In the genomic region with DNA sequence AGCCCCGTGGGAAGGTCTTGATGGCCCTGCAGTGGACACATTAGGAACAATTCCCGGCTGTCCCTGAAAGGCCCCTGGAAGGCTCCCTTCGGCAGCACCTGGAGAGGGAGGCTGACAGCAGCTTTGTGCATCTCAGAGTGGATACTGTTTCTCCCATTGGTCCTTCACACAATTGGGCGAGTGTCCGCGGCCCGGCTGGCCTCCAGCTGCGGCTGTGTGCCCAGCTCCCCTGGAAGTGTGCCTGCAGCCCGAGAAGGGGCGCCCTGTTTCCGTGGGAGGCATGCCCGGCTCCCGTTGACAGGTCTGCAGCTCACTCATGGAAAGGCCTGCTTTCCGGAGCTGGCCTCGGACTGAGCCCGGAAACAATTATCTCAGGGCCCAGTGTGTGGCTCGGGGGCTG, we compare ENCODE assay signal across 24 cellular contexts.
DNase-seq lines count a peak whose midpoint lies in the region; ATAC-seq and TF ChIP-seq lines count a peak whose summit lies in the region.
"Had no signal": no experiment of that assay in that cellular context is flagged by ENCODE, and none has a peak within 500 bp of the region (broad histone marks: within the 10 kb centered on the region; RNA-seq: fewer than 3 reads in every experiment).

No MANE protein-coding gene starts in this region.

- H3K27ac ChIP-seq in osteoblast (ENCODE audit: low read depth, low read length), result no peak overlapping the region
- H3K27ac ChIP-seq: cardiac muscle cell, parathyroid adenoma, vagina, WERI-Rb-1 had no signal

- H3K9me3 ChIP-seq in osteoblast (ENCODE audit: low read depth, low read length), result no peaks in the 10 kb centered on the region
- H3K9me3 ChIP-seq: vagina had no signal

- H3K4me3 ChIP-seq in osteoblast (ENCODE audit: insufficient read depth, low read length), result peak overlapping the region; percentile 74
- H3K4me3 ChIP-seq: cardiac muscle cell, vagina had no signal

- H3K79me2 ChIP-seq in osteoblast (ENCODE audit: insufficient read depth, low read length), result no peaks in the 10 kb centered on the region
- H3K79me2 ChIP-seq: parathyroid adenoma had no signal

- no peaks in the 10 kb centered on the region for H4K20me1 ChIP-seq in osteoblast (ENCODE audit: insufficient read depth, low read length)

- no peak for TF ChIP-seq CTCF in osteoblast (IDR thresholded peaks at IDR 0.05; ENCODE audit: extremely low read depth, low read depth, low read length)

- peak in 13 of 14 donors; percentile 32 to 85 (median 76) for DNase-seq in C1 segment of cervical spinal cord (lab: John Stamatoyannopoulos, UW)
- peak in 55 of 56 donors; percentile 7 to 91 (median 73) for DNase-seq in amygdala (lab: John Stamatoyannopoulos, UW)
- DNase-seq in hippocampal formation (lab: John Stamatoyannopoulos, UW), result peak; percentile 66 to 90
- no peak for DNase-seq in osteoblast (ENCODE audit: insufficient read length, low spot score, missing footprints)
- no peak for DNase-seq in NCI-H1436 treated with DMSO at 0.1 percent for 48 hours (lab: John Stamatoyannopoulos, UW)
- DNase-seq in NCI-H510A (lab: John Stamatoyannopoulos, UW), result no peak
- DNase-seq: activated CD8-positive, alpha-beta memory T cell treated with anti-CD3 and anti-CD28 coated beads, Interleukin-2, amount 50 U/mL, for 4 hours; activated gamma-delta T cell treated with Interleukin-2 at 50 U/mL for 16 hours; CD8-positive, alpha-beta T cell; DMS153; erythroblast; foreskin fibroblast; GDM1; KG1; kidney; naive B cell; NCI-H1694 treated with DMSO at 0.1 percent for 48 hours; NCI-H82; WERI-Rb-1 had no signal

- no peaks in the 10 kb centered on the region for H3K36me3 ChIP-seq in osteoblast (ENCODE audit: insufficient read depth, low read length)
- H3K36me3 ChIP-seq: cardiac muscle cell, vagina, WERI-Rb-1 had no signal

- peak overlapping the region; percentile 88 for H2AFZ ChIP-seq in osteoblast (ENCODE audit: low read length)
- H2AFZ ChIP-seq: parathyroid adenoma had no signal

- peak overlapping the region; percentile 96 for H3K4me2 ChIP-seq in osteoblast (ENCODE audit: insufficient read depth, low read length)

- H3K4me1 ChIP-seq in osteoblast (ENCODE audit: insufficient read depth, low read length), result peaks cover 3% of the 10 kb centered on the region
- H3K4me1 ChIP-seq: vagina had no signal

- ATAC-seq in HG03095 (IDR thresholded peaks at IDR 0.05; ENCODE audit: unreplicated experiment), result no peak
- ATAC-seq: CD8-positive, alpha-beta T cell; SK-N-SH treated with all-trans-retinoic acid at 6 μM for 48 hours had no signal

- no peaks in the 10 kb centered on the region for H3K27me3 ChIP-seq in osteoblast (ENCODE audit: insufficient read depth, low read length)
- H3K27me3 ChIP-seq: cardiac muscle cell, vagina had no signal

Comparison
In these comparisons a context has a peak if more than half of its experiments do, and no peak if none do; other contexts are left out.
1. DNase-seq: peak in C1 segment of cervical spinal cord (13 of 14), amygdala (55 of 56) and hippocampal formation (2 of 2); none in osteoblast (single experiment), NCI-H1436 treated with DMSO at 0.1 percent for 48 hours (single experiment) and NCI-H510A (single experiment).